Comparison of ENCODE assay signal across 8 cellular contexts in genomic region chr9:136742640-136743391, GRCh38. TPM values are rescaled to one million over a fixed set of nuclear protein-coding genes. Genes with fewer than 3 reads are reported as not detected.
DNase-seq lines count a peak whose midpoint lies in the region; ATAC-seq, FAIRE-seq and TF ChIP-seq lines count a peak whose summit lies in the region.

Gene LCN10 (minus strand): TSS chr9:136742940. CDS start chr9:136742903, 37 bp downstream.

- no peak within 1 kb of the TSS for H3K27ac ChIP-seq in pancreas

- no peak for FAIRE-seq in pancreas (lab: Jason Lieb, UNC)

- TF ChIP-seq POLR2A in erythroblast (IDR thresholded peaks at IDR 0.05; ENCODE audit: low read length): no peak

- peak in 1 of 4 donors; percentile 14 for TF ChIP-seq CTCF in pancreas (IDR thresholded peaks at IDR 0.05)

- DNase-seq in DMS79 (lab: John Stamatoyannopoulos, UW): peak; percentile 45
- peak; percentile 28 for DNase-seq in NCI-H510A treated with DMSO at 0.1 percent for 48 hours (lab: John Stamatoyannopoulos, UW)
- DNase-seq in ecto neural progenitor cell (ENCODE audit: low spot score): peak; percentile 79
- peak in 3 of 6 donors; percentile 45 to 81 (median 55) for DNase-seq in pancreas
- no peak for DNase-seq in erythroblast (lab: John Stamatoyannopoulos, UW)

- ATAC-seq in pancreas (peak; percentile 55 to 80 (median 68)), GM21576 (IDR thresholded peaks at IDR 0.05; ENCODE audit: unreplicated experiment) (no peak), GM19328 (IDR thresholded peaks at IDR 0.05; ENCODE audit: unreplicated experiment) (no peak), GM21619 (IDR thresholded peaks at IDR 0.05; ENCODE audit: unreplicated experiment) (no peak)

- intact Hi-C loops in pancreas (cut with DNase I): no loop called here

- no peaks in the 10 kb centered on the region for H3K36me3 ChIP-seq in pancreas

- H3K27me3 ChIP-seq in pancreas: no peaks in the 10 kb centered on the region

- WGBS in pancreas, 2 donors: 18 to 22% methylated on average over 20 to 23 of the region's 23 CpGs

- H3K9me3 ChIP-seq in pancreas: no peaks in the 10 kb centered on the region

- peak within 1 kb of the TSS in 1 of 4 donors; percentile 14 for H3K4me3 ChIP-seq in pancreas

- H3K4me1 ChIP-seq in pancreas: peaks cover 12 to 17% (median 14%) of the 10 kb centered on the region in 3 donors

RNA-seq across cellular contexts. Expression of gene LCN10, which starts in this region (rescaled TPM):
- total RNA-seq in pancreas: 1 to 10 TPM in 4 of 6 donors, under 1 TPM in 2; 0.16 to 1.7 (median 1.4) TPM
- polyA plus RNA-seq in pancreas: 10 to 100 TPM; 12.4 to 54.0 TPM

Comparison
In these comparisons a context has a peak if more than half of its experiments do, and no peak if none do; other contexts are left out.
1. DNase-seq: peak in DMS79 (single experiment), NCI-H510A treated with DMSO at 0.1 percent for 48 hours (single experiment) and ecto neural progenitor cell (single experiment); none in erythroblast (0 of 2).
2. ATAC-seq: peak in pancreas (4 of 4); none in GM21576 (single experiment), GM19328 (single experiment) and GM21619 (single experiment).